In genomic region chr21:46140357-46141003, GRCh38 we compare ENCODE assay signal across 1 cellular context. TPM values are rescaled to one million over a fixed set of nuclear protein-coding genes. Genes with fewer than 3 reads are reported as not detected.
"Had no signal": no experiment of that assay in that cellular context is flagged by ENCODE, and none has a peak within 500 bp of the region (broad histone marks: within the 10 kb centered on the region; RNA-seq: fewer than 3 reads in every experiment).

No MANE protein-coding gene starts in this region.

RNA-seq across cellular contexts. Expression of gene FTCD, which starts 14.9 kb away (rescaled TPM):
- total RNA-seq: occipital lobe had no signal
